Comparison of ENCODE assay signal across 1 cellular context in the genomic region with DNA sequence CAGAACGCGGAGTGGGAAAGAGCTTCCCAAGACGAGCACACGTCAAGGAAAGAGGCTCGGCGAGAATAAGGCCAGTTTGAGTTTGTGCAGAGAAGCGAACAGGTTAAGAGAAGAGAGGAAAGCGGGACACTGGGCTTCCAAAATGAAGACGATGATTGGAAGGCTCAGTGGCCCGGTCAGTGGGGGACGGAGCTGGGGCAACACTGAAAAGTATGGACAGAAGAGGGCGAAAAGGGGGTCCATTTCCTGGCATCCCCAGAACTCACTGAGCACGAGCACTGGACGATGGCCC.
TF ChIP-seq lines count a peak whose summit lies in the region.

No MANE protein-coding gene starts in this region.

TF ChIP-seq in HEK293, 187 proteins besides CTCF, POLR2A, EP300 and RAD21 (continued from another document and continues in another):
- TF ChIP-seq, protein P1, sequence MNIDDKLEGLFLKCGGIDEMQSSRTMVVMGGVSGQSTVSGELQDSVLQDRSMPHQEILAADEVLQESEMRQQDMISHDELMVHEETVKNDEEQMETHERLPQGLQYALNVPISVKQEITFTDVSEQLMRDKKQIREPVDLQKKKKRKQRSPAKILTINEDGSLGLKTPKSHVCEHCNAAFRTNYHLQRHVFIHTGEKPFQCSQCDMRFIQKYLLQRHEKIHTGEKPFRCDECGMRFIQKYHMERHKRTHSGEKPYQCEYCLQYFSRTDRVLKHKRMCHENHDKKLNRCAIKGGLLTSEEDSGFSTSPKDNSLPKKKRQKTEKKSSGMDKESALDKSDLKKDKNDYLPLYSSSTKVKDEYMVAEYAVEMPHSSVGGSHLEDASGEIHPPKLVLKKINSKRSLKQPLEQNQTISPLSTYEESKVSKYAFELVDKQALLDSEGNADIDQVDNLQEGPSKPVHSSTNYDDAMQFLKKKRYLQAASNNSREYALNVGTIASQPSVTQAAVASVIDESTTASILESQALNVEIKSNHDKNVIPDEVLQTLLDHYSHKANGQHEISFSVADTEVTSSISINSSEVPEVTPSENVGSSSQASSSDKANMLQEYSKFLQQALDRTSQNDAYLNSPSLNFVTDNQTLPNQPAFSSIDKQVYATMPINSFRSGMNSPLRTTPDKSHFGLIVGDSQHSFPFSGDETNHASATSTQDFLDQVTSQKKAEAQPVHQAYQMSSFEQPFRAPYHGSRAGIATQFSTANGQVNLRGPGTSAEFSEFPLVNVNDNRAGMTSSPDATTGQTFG (tag by site-specific recombination; IDR thresholded peaks at IDR 0.05; ENCODE audit: borderline replicate concordance), result no peak
- TF ChIP-seq ZEB2 (tag by site-specific recombination; IDR thresholded peaks at IDR 0.05), result no peak; the same call in 1 of the 2 replicates
- no peak for TF ChIP-seq HOXD13 (CRISPR knock-in tag; IDR thresholded peaks at IDR 0.05; ENCODE audit: borderline replicate concordance)
- no peak for TF ChIP-seq GLIS1 (tag by site-specific recombination; IDR thresholded peaks at IDR 0.05)
- peak; percentile 34; the same call in 1 of the 2 replicates for TF ChIP-seq ZSCAN30 (tag by site-specific recombination; IDR thresholded peaks at IDR 0.05)
- TF ChIP-seq, protein P2, sequence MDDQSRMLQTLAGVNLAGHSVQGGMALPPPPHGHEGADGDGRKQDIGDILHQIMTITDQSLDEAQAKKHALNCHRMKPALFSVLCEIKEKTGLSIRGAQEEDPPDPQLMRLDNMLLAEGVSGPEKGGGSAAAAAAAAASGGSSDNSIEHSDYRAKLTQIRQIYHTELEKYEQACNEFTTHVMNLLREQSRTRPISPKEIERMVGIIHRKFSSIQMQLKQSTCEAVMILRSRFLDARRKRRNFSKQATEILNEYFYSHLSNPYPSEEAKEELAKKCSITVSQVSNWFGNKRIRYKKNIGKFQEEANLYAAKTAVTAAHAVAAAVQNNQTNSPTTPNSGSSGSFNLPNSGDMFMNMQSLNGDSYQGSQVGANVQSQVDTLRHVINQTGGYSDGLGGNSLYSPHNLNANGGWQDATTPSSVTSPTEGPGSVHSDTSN (CRISPR knock-in tag; IDR thresholded peaks at IDR 0.05), result no peak
- TF ChIP-seq ZNF157 (tag by site-specific recombination; IDR thresholded peaks at IDR 0.05), result no peak
- TF ChIP-seq ZNF37A (tag by site-specific recombination; IDR thresholded peaks at IDR 0.05), result no peak
- no peak for TF ChIP-seq ZNF514 (tag by site-specific recombination; IDR thresholded peaks at IDR 0.05)
- TF ChIP-seq, protein P3, sequence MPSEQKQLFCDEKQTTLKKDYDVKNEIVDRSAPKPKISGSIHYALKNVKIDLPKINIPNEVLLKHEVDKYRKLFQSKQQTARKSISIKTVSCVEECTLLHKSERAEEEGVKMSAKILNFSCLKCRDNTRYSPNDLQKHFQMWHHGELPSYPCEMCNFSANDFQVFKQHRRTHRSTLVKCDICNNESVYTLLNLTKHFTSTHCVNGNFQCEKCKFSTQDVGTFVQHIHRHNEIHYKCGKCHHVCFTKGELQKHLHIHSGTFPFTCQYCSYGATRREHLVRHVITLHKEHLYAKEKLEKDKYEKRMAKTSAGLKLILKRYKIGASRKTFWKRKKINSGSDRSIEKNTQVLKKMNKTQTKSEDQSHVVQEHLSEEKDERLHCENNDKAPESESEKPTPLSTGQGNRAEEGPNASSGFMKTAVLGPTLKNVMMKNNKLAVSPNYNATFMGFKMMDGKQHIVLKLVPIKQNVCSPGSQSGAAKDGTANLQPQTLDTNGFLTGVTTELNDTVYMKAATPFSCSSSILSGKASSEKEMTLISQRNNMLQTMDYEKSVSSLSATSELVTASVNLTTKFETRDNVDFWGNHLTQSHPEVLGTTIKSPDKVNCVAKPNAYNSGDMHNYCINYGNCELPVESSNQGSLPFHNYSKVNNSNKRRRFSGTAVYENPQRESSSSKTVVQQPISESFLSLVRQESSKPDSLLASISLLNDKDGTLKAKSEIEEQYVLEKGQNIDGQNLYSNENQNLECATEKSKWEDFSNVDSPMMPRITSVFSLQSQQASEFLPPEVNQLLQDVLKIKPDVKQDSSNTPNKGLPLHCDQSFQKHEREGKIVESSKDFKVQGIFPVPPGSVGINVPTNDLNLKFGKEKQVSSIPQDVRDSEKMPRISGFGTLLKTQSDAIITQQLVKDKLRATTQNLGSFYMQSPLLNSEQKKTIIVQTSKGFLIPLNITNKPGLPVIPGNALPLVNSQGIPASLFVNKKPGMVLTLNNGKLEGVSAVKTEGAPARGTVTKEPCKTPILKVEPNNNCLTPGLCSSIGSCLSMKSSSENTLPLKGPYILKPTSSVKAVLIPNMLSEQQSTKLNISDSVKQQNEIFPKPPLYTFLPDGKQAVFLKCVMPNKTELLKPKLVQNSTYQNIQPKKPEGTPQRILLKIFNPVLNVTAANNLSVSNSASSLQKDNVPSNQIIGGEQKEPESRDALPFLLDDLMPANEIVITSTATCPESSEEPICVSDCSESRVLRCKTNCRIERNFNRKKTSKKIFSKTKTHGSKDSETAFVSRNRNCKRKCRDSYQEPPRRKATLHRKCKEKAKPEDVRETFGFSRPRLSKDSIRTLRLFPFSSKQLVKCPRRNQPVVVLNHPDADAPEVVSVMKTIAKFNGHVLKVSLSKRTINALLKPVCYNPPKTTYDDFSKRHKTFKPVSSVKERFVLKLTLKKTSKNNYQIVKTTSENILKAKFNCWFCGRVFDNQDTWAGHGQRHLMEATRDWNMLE (tag by site-specific recombination; conservative IDR thresholded peaks at IDR 0.05; ENCODE audit: low read depth), result no peak
- TF ChIP-seq, protein P4, sequence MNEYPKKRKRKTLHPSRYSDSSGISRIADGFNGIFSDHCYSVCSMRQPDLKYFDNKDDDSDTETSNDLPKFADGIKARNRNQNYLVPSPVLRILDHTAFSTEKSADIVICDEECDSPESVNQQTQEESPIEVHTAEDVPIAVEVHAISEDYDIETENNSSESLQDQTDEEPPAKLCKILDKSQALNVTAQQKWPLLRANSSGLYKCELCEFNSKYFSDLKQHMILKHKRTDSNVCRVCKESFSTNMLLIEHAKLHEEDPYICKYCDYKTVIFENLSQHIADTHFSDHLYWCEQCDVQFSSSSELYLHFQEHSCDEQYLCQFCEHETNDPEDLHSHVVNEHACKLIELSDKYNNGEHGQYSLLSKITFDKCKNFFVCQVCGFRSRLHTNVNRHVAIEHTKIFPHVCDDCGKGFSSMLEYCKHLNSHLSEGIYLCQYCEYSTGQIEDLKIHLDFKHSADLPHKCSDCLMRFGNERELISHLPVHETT (tag by site-specific recombination; IDR thresholded peaks at IDR 0.05), result 0 out of 2 replicates have a peak, but pooled peaks have one; percentile 36
- no peak for TF ChIP-seq ZNF114 (tag by site-specific recombination; IDR thresholded peaks at IDR 0.05)
- no peak for TF ChIP-seq ZNF132 (tag by site-specific recombination; IDR thresholded peaks at IDR 0.05; ENCODE audit: borderline replicate concordance)
- no peak for TF ChIP-seq ZNF658 (tag by site-specific recombination; IDR thresholded peaks at IDR 0.05)
- TF ChIP-seq ZNF600 (tag by site-specific recombination; IDR thresholded peaks at IDR 0.05), result no peak
- TF ChIP-seq ZNF792 (tag by site-specific recombination; IDR thresholded peaks at IDR 0.05), result 0 out of 2 replicates have a peak, but pooled peaks have one; percentile 25
- no peak for TF ChIP-seq ZNF433 (tag by site-specific recombination; IDR thresholded peaks at IDR 0.05; ENCODE audit: low read depth)
- TF ChIP-seq ZNF610 (tag by site-specific recombination; IDR thresholded peaks at IDR 0.05; ENCODE audit: borderline replicate concordance), result no peak
- TF ChIP-seq ZBTB26 (tag by site-specific recombination; optimal IDR thresholded peaks at IDR 0.05), result no peak
- peak; percentile 49; the same call in 1 of the 2 replicates for TF ChIP-seq ZBTB21 (tag by site-specific recombination; IDR thresholded peaks at IDR 0.05)
- TF ChIP-seq, protein P5, sequence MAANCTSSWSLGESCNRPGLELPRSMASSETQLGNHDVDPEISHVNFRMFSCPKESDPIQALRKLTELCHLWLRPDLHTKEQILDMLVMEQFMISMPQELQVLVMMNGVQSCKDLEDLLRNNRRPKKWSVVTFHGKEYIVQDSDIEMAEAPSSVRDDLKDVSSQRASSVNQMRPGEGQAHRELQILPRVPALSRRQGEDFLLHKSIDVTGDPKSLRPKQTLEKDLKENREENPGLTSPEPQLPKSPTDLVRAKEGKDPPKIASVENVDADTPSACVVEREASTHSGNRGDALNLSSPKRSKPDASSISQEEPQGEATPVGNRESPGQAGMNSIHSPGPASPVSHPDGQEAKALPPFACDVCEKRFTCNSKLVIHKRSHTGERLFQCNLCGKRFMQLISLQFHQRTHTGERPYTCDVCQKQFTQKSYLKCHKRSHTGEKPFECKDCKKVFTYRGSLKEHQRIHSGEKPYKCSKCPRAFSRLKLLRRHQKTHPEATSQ (tag by site-specific recombination; IDR thresholded peaks at IDR 0.05), result no peak
- TF ChIP-seq, protein P6, sequence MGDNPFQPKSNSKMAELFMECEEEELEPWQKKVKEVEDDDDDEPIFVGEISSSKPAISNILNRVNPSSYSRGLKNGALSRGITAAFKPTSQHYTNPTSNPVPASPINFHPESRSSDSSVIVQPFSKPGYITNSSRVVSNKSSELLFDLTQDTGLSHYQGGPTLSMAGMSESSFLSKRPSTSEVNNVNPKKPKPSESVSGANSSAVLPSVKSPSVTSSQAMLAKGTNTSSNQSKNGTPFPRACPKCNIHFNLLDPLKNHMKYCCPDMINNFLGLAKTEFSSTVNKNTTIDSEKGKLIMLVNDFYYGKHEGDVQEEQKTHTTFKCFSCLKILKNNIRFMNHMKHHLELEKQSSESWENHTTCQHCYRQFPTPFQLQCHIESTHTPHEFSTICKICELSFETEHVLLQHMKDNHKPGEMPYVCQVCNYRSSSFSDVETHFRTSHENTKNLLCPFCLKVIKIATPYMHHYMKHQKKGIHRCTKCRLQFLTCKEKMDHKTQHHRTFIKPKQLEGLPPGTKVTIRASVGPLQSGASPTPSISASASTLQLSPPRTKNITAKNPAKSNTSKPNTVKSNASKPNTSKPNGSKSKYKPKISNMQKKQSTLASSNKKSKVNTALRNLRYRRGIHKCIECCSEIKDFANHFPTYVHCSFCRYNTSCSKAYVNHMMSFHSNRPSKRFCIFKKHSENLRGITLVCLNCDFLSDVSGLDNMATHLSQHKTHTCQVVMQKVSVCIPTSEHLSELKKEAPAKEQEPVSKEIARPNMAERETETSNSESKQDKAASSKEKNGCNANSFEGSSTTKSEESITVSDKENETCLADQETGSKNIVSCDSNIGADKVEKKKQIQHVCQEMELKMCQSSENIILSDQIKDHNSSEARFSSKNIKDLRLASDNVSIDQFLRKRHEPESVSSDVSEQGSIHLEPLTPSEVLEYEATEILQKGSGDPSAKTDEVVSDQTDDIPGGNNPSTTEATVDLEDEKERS (tag by site-specific recombination; IDR thresholded peaks at IDR 0.05), result no peak
- no peak for TF ChIP-seq ZNF266 (tag by site-specific recombination; IDR thresholded peaks at IDR 0.05; ENCODE audit: low read depth)
- no peak for TF ChIP-seq SP2 (tag by site-specific recombination; IDR thresholded peaks at IDR 0.05)
- TF ChIP-seq ZNF776 (tag by site-specific recombination; IDR thresholded peaks at IDR 0.05; ENCODE audit: borderline replicate concordance), result no peak
- TF ChIP-seq GLIS2 (tag by site-specific recombination; IDR thresholded peaks at IDR 0.05), result no peak
- TF ChIP-seq ZNF121 (tag by site-specific recombination; IDR thresholded peaks at IDR 0.05), result no peak
- TF ChIP-seq ZNF324 (tag by site-specific recombination; IDR thresholded peaks at IDR 0.05), result peak; percentile 41; the same call in 1 of the 2 replicates
- no peak for TF ChIP-seq ZNF580 (tag by site-specific recombination; IDR thresholded peaks at IDR 0.05)
- TF ChIP-seq ZNF292 (tag by site-specific recombination; IDR thresholded peaks at IDR 0.05; ENCODE audit: borderline replicate concordance, low read depth), result no peak
- 0 out of 2 replicates have a peak, but pooled peaks have one; percentile 7 for TF ChIP-seq ZBTB48 (tag by site-specific recombination; IDR thresholded peaks at IDR 0.05)
- TF ChIP-seq ZNF791 (tag by site-specific recombination; IDR thresholded peaks at IDR 0.05), result no peak
- no peak for TF ChIP-seq ZNF768 (tag by site-specific recombination; IDR thresholded peaks at IDR 0.05)
- TF ChIP-seq ZNF843 (tag by site-specific recombination; IDR thresholded peaks at IDR 0.05), result 0 out of 2 replicates have a peak, but pooled peaks have one; percentile 34
- no peak for TF ChIP-seq ZNF521 (tag by site-specific recombination; IDR thresholded peaks at IDR 0.05)
- 0 out of 2 replicates have a peak, but pooled peaks have one; percentile 41 for TF ChIP-seq ZBTB7A (tag by site-specific recombination; IDR thresholded peaks at IDR 0.05; ENCODE audit: low read depth)
- TF ChIP-seq, protein P7, sequence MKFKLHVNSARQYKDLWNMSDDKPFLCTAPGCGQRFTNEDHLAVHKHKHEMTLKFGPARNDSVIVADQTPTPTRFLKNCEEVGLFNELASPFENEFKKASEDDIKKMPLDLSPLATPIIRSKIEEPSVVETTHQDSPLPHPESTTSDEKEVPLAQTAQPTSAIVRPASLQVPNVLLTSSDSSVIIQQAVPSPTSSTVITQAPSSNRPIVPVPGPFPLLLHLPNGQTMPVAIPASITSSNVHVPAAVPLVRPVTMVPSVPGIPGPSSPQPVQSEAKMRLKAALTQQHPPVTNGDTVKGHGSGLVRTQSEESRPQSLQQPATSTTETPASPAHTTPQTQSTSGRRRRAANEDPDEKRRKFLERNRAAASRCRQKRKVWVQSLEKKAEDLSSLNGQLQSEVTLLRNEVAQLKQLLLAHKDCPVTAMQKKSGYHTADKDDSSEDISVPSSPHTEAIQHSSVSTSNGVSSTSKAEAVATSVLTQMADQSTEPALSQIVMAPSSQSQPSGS (tag by site-specific recombination; IDR thresholded peaks at IDR 0.05; ENCODE audit: low read depth), result no peak
- TF ChIP-seq ZNF140 (tag by site-specific recombination; IDR thresholded peaks at IDR 0.05), result no peak
- TF ChIP-seq ZNF530 (tag by site-specific recombination; IDR thresholded peaks at IDR 0.05; ENCODE audit: low read depth), result no peak
